Comparison of ENCODE assay signal across 11 cellular contexts in genomic region chr3:187210555-187211327, GRCh38. TPM values are rescaled to one million over a fixed set of nuclear protein-coding genes. Genes with fewer than 3 reads are reported as not detected.
DNase-seq lines count a peak whose midpoint lies in the region; ATAC-seq, FAIRE-seq and TF ChIP-seq lines count a peak whose summit lies in the region.
"Had no signal": no experiment of that assay in that cellular context is flagged by ENCODE, and none has a peak within 500 bp of the region (broad histone marks: within the 10 kb centered on the region; RNA-seq: fewer than 3 reads in every experiment).

No MANE protein-coding gene starts in this region.

- no peaks in the 10 kb centered on the region for H3K36me3 Mint-ChIP-seq in activated naive CD4-positive, alpha-beta T cell treated with anti-CD3 and anti-CD28 coated beads for 36 hours (ENCODE audit: low read depth)
- H3K36me3 Mint-ChIP-seq: brain, mesothelial cell of epicardium had no signal

- intact Hi-C loops in activated naive CD4-positive, alpha-beta T cell treated with anti-CD3 and anti-CD28 coated beads for 36 hours (cut with micrococcal nuclease), result no loop called here

- no peaks in the 10 kb centered on the region for H3K9me3 Mint-ChIP-seq in activated naive CD4-positive, alpha-beta T cell treated with anti-CD3 and anti-CD28 coated beads for 36 hours
- H3K9me3 Mint-ChIP-seq: T-helper 2 cell treated with Interferon-gamma antibody and Interleukin-4, amounts not matched to agents 5 μg/mL and 100 μg/mL, for 36 hours had no signal

- ATAC-seq in GM19324 (IDR thresholded peaks at IDR 0.05; ENCODE audit: low FRiP score, unreplicated experiment) (peak; percentile 81), HG03521 (IDR thresholded peaks at IDR 0.05; ENCODE audit: unreplicated experiment) (peak; percentile 79)

- TF ChIP-seq POLR2A in GM12892 (IDR thresholded peaks at IDR 0.05; ENCODE audit: low read depth, low read length), result no peak

- no peak overlapping the region for H3K4me3 Mint-ChIP-seq in activated naive CD4-positive, alpha-beta T cell treated with anti-CD3 and anti-CD28 coated beads for 36 hours
- H3K4me3 Mint-ChIP-seq: brain; mesothelial cell of epicardium; T-helper 2 cell treated with Interferon-gamma antibody and Interleukin-4, amounts not matched to agents 5 μg/mL and 100 μg/mL, for 36 hours had no signal

- CTCF ChIA-PET in activated naive CD4-positive, alpha-beta T cell treated with anti-CD3 and anti-CD28 coated beads for 36 hours (lab: Charles Lee), result interaction anchor here (0.6 to 2.1 kb wide), 4 partner anchors 10 to 46 kb away, joined by 3 to 10 read pairs (median 4); no protein-coding TSS in a partner anchor

- no peaks in the 10 kb centered on the region for H3K4me1 Mint-ChIP-seq in activated naive CD4-positive, alpha-beta T cell treated with anti-CD3 and anti-CD28 coated beads for 36 hours (ENCODE audit: low read depth)
- H3K4me1 Mint-ChIP-seq: mesothelial cell of epicardium had no signal

- DNase-seq in foreskin melanocyte, result peak; percentile 16
- DNase-seq in activated naive CD4-positive, alpha-beta T cell treated with anti-CD3 and anti-CD28 coated beads for 36 hours, result no peak
- DNase-seq in GM12892 (ENCODE audit: insufficient read length), result no peak
- no peak for DNase-seq in occipital lobe (lab: John Stamatoyannopoulos, UW)
- no peak for DNase-seq in amniotic stem cell (lab: John Stamatoyannopoulos, UW)

- peak overlapping the region; percentile 18 for H3K27ac ChIP-seq in temporal lobe (ENCODE audit: low read depth, low read length)

- no peak for FAIRE-seq in GM12892 (lab: Jason Lieb, UNC)

- no peak overlapping the region for H3K27ac Mint-ChIP-seq in activated naive CD4-positive, alpha-beta T cell treated with anti-CD3 and anti-CD28 coated beads for 36 hours
- H3K27ac Mint-ChIP-seq: mesothelial cell of epicardium; T-helper 2 cell treated with Interferon-gamma antibody and Interleukin-4, amounts not matched to agents 5 μg/mL and 100 μg/mL, for 36 hours had no signal

- no peaks in the 10 kb centered on the region for H3K27me3 Mint-ChIP-seq in activated naive CD4-positive, alpha-beta T cell treated with anti-CD3 and anti-CD28 coated beads for 36 hours (ENCODE audit: low read depth)

RNA-seq across cellular contexts. Expression of gene RTP1, which starts 13.5 kb away (rescaled TPM):
- total RNA-seq in temporal lobe, result 0.25 TPM
- total RNA-seq in activated naive CD4-positive, alpha-beta T cell treated with anti-CD3 and anti-CD28 coated beads for 36 hours, result not detected
- not detected for polyA plus RNA-seq in GM12892 (2012; ENCODE audit: missing spikeins)
- total RNA-seq in occipital lobe, result not detected
- total RNA-seq: mesothelial cell of epicardium had no signal
